8 cellular contexts compared by ENCODE assay signal in the genomic region with DNA sequence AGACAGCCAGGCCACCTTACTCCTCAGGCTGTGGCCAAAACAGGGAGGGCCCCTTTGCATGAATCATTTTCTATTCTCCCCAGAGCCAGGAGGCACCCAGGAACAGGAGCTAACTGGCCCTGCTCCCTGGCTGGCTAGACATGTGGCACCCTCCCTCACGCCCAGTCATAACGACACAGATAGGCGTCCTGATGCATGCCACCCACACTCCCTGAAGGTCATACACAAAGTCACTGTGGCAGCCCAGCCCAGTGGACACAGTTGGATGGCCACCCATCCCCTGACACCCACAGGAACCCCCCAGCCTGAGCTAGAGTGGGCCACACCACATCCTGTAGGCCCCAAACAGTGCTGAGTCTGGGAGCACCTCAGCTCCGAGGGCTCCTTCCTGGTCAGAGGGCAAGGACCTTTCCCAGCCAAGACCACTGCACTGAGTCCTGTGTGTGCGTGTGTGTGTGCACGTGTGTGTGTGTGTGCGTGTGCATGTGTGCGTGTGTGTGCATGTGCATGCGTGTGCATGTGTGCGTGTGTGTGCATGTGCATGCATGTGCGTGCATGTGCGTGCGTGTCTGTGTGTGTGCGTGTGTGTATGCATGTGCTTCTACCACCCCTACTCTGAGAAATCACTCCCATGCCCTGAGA. TPM values are rescaled to one million over a fixed set of nuclear protein-coding genes. Genes with fewer than 3 reads are reported as not detected.
DNase-seq lines count a peak whose midpoint lies in the region; ATAC-seq, FAIRE-seq and TF ChIP-seq lines count a peak whose summit lies in the region.

No MANE protein-coding gene starts in this region.

- 91% methylated on average over 14 of the region's 14 CpGs for WGBS in HepG2 (ENCODE audit: low lambda C conversion rate)

- no peak for FAIRE-seq in HepG2 (lab: Jason Lieb, UNC)

- H3K27ac ChIP-seq in Panc1 (ENCODE audit: low read length) (peak overlapping the region; percentile 57), HepG2 (ENCODE audit: extremely low read length, insufficient read depth, low read length) (no peak overlapping the region)

- TF ChIP-seq CTCF in GM12865 (IDR thresholded peaks at IDR 0.05; ENCODE audit: insufficient read depth, low read depth, low read length, missing control alignments) (no peak), Panc1 (IDR thresholded peaks at IDR 0.05) (no peak), HepG2 (CRISPR knock-in tag; IDR thresholded peaks at IDR 0.05) (no peak)

- ATAC-seq in GM21723 (IDR thresholded peaks at IDR 0.05; ENCODE audit: unreplicated experiment), result peak; percentile 60
- peak; percentile 73 for ATAC-seq in Panc1
- peak; percentile 10; the same call in 2 of the 3 replicates for ATAC-seq in HepG2

- no peaks in the 10 kb centered on the region for H3K27me3 ChIP-seq in Panc1 (ENCODE audit: control insufficient read depth, insufficient read depth, low read length)
- H3K27me3 ChIP-seq in HepG2 (ENCODE audit: control insufficient read depth in 1 of 2, insufficient read depth in 2 of 2, low read length in 2 of 2), result no peaks in the 10 kb centered on the region

- no peak overlapping the region for H2AFZ ChIP-seq in HepG2 (ENCODE audit: low read length)

- BruUV-seq in Panc1 (replicated peaks; lab: Mats Ljungman, UMichigan), result no TSS peak
- BruUV-seq in HepG2 (replicated peaks; lab: Mats Ljungman, UMichigan), result no TSS peak

- H3K4me1 ChIP-seq in Panc1 (ENCODE audit: control insufficient read depth, insufficient read depth, low read length) (peaks cover 24% of the 10 kb centered on the region), HepG2 (ENCODE audit: insufficient read depth, low read length) (peaks cover 7% of the 10 kb centered on the region; the same call in 1 of the 2 replicates)

- TF ChIP-seq EP300 in HepG2 (IDR thresholded peaks at IDR 0.05; ENCODE audit: low read depth in 2 of 2, low read length in 2 of 2) (no peak), HepG2 (CRISPR knock-in tag; IDR thresholded peaks at IDR 0.05; ENCODE audit: borderline replicate concordance) (no peak)

- CTCF ChIA-PET in Panc1 (lab: Charles Lee) (interaction anchor here (0.7 kb wide), 1 partner anchor 8 kb away, joined by 3 read pairs; no protein-coding TSS in a partner anchor), HepG2 (lab: Yijun Ruan, JAX; ENCODE audit: low intra/inter-chr PET ratio, low total read pairs) (no interaction called here)

- DNase-seq in GM12865 (ENCODE audit: low read depth) (peak; percentile 90), Panc1 (ENCODE audit: low read depth, low spot score) (no peak), HepG2 (ENCODE audit: low spot score) (no peak), NCI-H1436 treated with DMSO at 0.1 percent for 48 hours (lab: John Stamatoyannopoulos, UW) (no peak), HuH-7.5 (ENCODE audit: low spot score) (no peak), NAMALWA (ENCODE audit: low spot score) (no peak), amniotic stem cell (lab: John Stamatoyannopoulos, UW) (no peak)

- no peak overlapping the region for H3K4me2 ChIP-seq in HepG2 (ENCODE audit: low read depth, low read length)

- POLR2A ChIA-PET in Panc1 (lab: Charles Lee), result no interaction called here
- POLR2A ChIA-PET in HepG2 (lab: Yijun Ruan, JAX), result interaction anchor here (2.1 kb wide), 1 partner anchor 19 kb away, joined by 7 read pairs; no protein-coding TSS in a partner anchor

- H3K36me3 ChIP-seq in Panc1 (ENCODE audit: control insufficient read depth, insufficient read depth, low read length) (no peaks in the 10 kb centered on the region), HepG2 (replicated peaks in 1 of 2; ENCODE audit: control insufficient read depth in 1 of 2, insufficient read depth in 2 of 2, low read length in 2 of 2) (no peaks in the 10 kb centered on the region; a peak in 1 of 5 replicates)

- H3K4me3 ChIP-seq in GM12865 (ENCODE audit: low read depth, low read length) (no peak overlapping the region), Panc1 (ENCODE audit: low read depth in 2 of 2, low read length in 2 of 2) (no peak overlapping the region), HepG2 (replicated peaks in 1 of 3; ENCODE audit: insufficient read depth in 1 of 3, low read depth in 2 of 3, low read length in 3 of 3) (no peak overlapping the region)

- in situ Hi-C loops in Panc1 (cut with HindIII; ENCODE audit: low pct_unique_long_range_greater_than_20kb, low sequenced_read_pairs) (no loop called here), HepG2 (cut with HindIII; ENCODE audit: extremely low pct_ligation_motif_present, low pct_unique_long_range_greater_than_20kb) (loop anchor here (10.0 kb wide), 1 partner anchor 331 kb away; no protein-coding TSS in a partner anchor)

- no peak for TF ChIP-seq RAD21 in HepG2 (CRISPR knock-in tag; IDR thresholded peaks at IDR 0.05)

- H4K20me1 ChIP-seq in HepG2 (ENCODE audit: insufficient read depth, low read length), result no peaks in the 10 kb centered on the region; the same call in 1 of the 2 replicates

- H3K79me2 ChIP-seq in HepG2 (ENCODE audit: insufficient read depth, low read length), result no peaks in the 10 kb centered on the region

- TF ChIP-seq POLR2A in HepG2 (IDR thresholded peaks at IDR 0.05; ENCODE audit: insufficient read depth in 1 of 2, low read depth in 2 of 2, low read length in 2 of 2), result no peak

- no peak overlapping the region for H3K9ac ChIP-seq in HepG2 (ENCODE audit: insufficient read depth, low read depth, low read length)

- intact Hi-C loops in Panc1 (cut with micrococcal nuclease; ENCODE audit: unreplicated experiment) (no loop called here), HepG2 (cut with micrococcal nuclease; ENCODE audit: unreplicated experiment) (no loop called here)

- H3K9me3 ChIP-seq in Panc1 (ENCODE audit: control insufficient read depth, insufficient read depth, low read depth, low read length) (no peaks in the 10 kb centered on the region), HepG2 (ENCODE audit: low read length) (no peaks in the 10 kb centered on the region)

TF ChIP-seq in HepG2, 621 proteins besides CTCF, POLR2A, EP300 and RAD21 (continues in another document):
- TF ChIP-seq BORCS8-MEF2B (CRISPR knock-in tag; IDR thresholded peaks at IDR 0.05), result no peak
- TF ChIP-seq EHMT2 (IDR thresholded peaks at IDR 0.05; ENCODE audit: borderline replicate concordance, low read depth, low read length), result no peak
- TF ChIP-seq KLF16 (CRISPR knock-in tag; IDR thresholded peaks at IDR 0.05), result no peak
- no peak for TF ChIP-seq ZNF329 (CRISPR knock-in tag; IDR thresholded peaks at IDR 0.05; ENCODE audit: low read depth)

RNA-seq across cellular contexts. Expression of a gene that starts 21.6 kb away (rescaled TPM):
- total RNA-seq in Panc1 (2021; ENCODE audit: unreplicated experiment) (13.3 TPM), HepG2 (2016; rRNA removed; fragmentation: Illumina TruSeq; extraction: Trizol) (12.8 and 13.3 TPM in 2 replicates)
- polyA plus RNA-seq in Panc1 (2012; ENCODE audit: insufficient read length), result 14.9 TPM
- 7.3 and 10.0 TPM in 2 replicates for total RNA-seq in HepG2 (2016; cell fraction: cytosol; rRNA removed; fragmentation: Illumina TruSeq; extraction: Trizol; ENCODE audit: low read depth)
- total RNA-seq in HepG2 (2016; cell fraction: insoluble cytoplasmic fraction; rRNA removed; fragmentation: Illumina TruSeq; extraction: Trizol), result 10.9 and 15.1 TPM in 2 replicates
- total RNA-seq in HepG2 (2016; cell fraction: membrane; rRNA removed; fragmentation: Illumina TruSeq; extraction: Trizol), result 15.3 and 15.8 TPM in 2 replicates
- 9.0 and 11.5 TPM in 2 replicates for total RNA-seq in HepG2 (2016; cell fraction: nucleus; rRNA removed; fragmentation: Illumina TruSeq; extraction: Trizol)
- polyA plus RNA-seq in HepG2 (2011; rRNA removed), result 18.7 and 21.6 TPM in 2 replicates
- polyA plus RNA-seq in HepG2 (2011; cell fraction: cytosol; rRNA removed), result 7.6 and 16.3 TPM in 2 replicates
- polyA plus RNA-seq in HepG2 (2011; cell fraction: nucleus; rRNA removed), result 14.8 and 19.8 TPM in 2 replicates
- 4.8 and 7.7 TPM in 2 replicates for polyA plus RNA-seq in HepG2 (2012)
- polyA plus RNA-seq in HepG2 (2016; cell fraction: cytosol; fragmentation: Illumina TruSeq; extraction: Trizol; ENCODE audit: low read depth), result 8.4 and 9.0 TPM in 2 replicates
- 13.2 and 14.2 TPM in 2 replicates for polyA plus RNA-seq in HepG2 (2016; cell fraction: insoluble cytoplasmic fraction; fragmentation: Illumina TruSeq; extraction: Trizol; ENCODE audit: low read depth)
- 12.3 and 14.8 TPM in 2 replicates for polyA plus RNA-seq in HepG2 (2016; cell fraction: membrane; fragmentation: Illumina TruSeq; extraction: Trizol; ENCODE audit: low read depth)
- 26.4 and 27.9 TPM in 2 replicates for polyA plus RNA-seq in HepG2 (2016; cell fraction: nucleus; fragmentation: Illumina TruSeq; extraction: Trizol; ENCODE audit: insufficient read depth, low read depth)
- polyA minus RNA-seq in HepG2 (2011; rRNA and poly(A)+ RNA removed; ENCODE audit: low replicate concordance), result 22.8 and 39.7 TPM in 2 replicates
- 9.2 and 12.8 TPM in 2 replicates for polyA minus RNA-seq in HepG2 (2011; cell fraction: cytosol; rRNA and poly(A)+ RNA removed)
- polyA minus RNA-seq in HepG2 (2011; cell fraction: nucleus; rRNA and poly(A)+ RNA removed), result 9.1 and 10.8 TPM in 2 replicates

RNA-seq across cellular contexts. Expression of a gene that starts 33.4 kb away (rescaled TPM):
- total RNA-seq in Panc1 (2021; ENCODE audit: unreplicated experiment) (0.18 TPM), HepG2 (2016; rRNA removed; fragmentation: Illumina TruSeq; extraction: Trizol) (225 and 502 TPM in 2 replicates)
- 0.16 TPM for polyA plus RNA-seq in Panc1 (2012; ENCODE audit: insufficient read length)
- total RNA-seq in HepG2 (2016; cell fraction: cytosol; rRNA removed; fragmentation: Illumina TruSeq; extraction: Trizol; ENCODE audit: low read depth), result 33.5 and 35.5 TPM in 2 replicates
- 215 and 502 TPM in 2 replicates for total RNA-seq in HepG2 (2016; cell fraction: insoluble cytoplasmic fraction; rRNA removed; fragmentation: Illumina TruSeq; extraction: Trizol)
- 52.5 and 53.3 TPM in 2 replicates for total RNA-seq in HepG2 (2016; cell fraction: membrane; rRNA removed; fragmentation: Illumina TruSeq; extraction: Trizol)
- total RNA-seq in HepG2 (2016; cell fraction: nucleus; rRNA removed; fragmentation: Illumina TruSeq; extraction: Trizol), result 408 and 459 TPM in 2 replicates
- 397 and 426 TPM in 2 replicates for polyA plus RNA-seq in HepG2 (2011; rRNA removed)
- polyA plus RNA-seq in HepG2 (2011; cell fraction: cytosol; rRNA removed), result 243 and 350 TPM in 2 replicates
- polyA plus RNA-seq in HepG2 (2011; cell fraction: nucleus; rRNA removed), result 216 and 252 TPM in 2 replicates
- polyA plus RNA-seq in HepG2 (2012), result 62.0 and 149 TPM in 2 replicates
- 47.7 and 50.1 TPM in 2 replicates for polyA plus RNA-seq in HepG2 (2016; cell fraction: cytosol; fragmentation: Illumina TruSeq; extraction: Trizol; ENCODE audit: low read depth)
- polyA plus RNA-seq in HepG2 (2016; cell fraction: insoluble cytoplasmic fraction; fragmentation: Illumina TruSeq; extraction: Trizol; ENCODE audit: low read depth), result 245 and 256 TPM in 2 replicates
- 48.1 and 51.7 TPM in 2 replicates for polyA plus RNA-seq in HepG2 (2016; cell fraction: membrane; fragmentation: Illumina TruSeq; extraction: Trizol; ENCODE audit: low read depth)
- 704 and 739 TPM in 2 replicates for polyA plus RNA-seq in HepG2 (2016; cell fraction: nucleus; fragmentation: Illumina TruSeq; extraction: Trizol; ENCODE audit: insufficient read depth, low read depth)
- 0.21 and 469 TPM in 2 replicates for polyA minus RNA-seq in HepG2 (2011; rRNA and poly(A)+ RNA removed; ENCODE audit: low replicate concordance)
- 339 and 439 TPM in 2 replicates for polyA minus RNA-seq in HepG2 (2011; cell fraction: cytosol; rRNA and poly(A)+ RNA removed)
- 61.8 and 63.7 TPM in 2 replicates for polyA minus RNA-seq in HepG2 (2011; cell fraction: nucleus; rRNA and poly(A)+ RNA removed)

Comparison
In these comparisons a context has a peak if more than half of its experiments do, and no peak if none do; other contexts are left out.
1. ATAC-seq: peak in every context shown above with its lines; median percentile 73 in Panc1; 60 in GM21723; 10 in HepG2.
2. RNA of a gene that starts 33.4 kb away (total RNA-seq): 33.5 to 502 TPM in HepG2; 0.18 TPM in Panc1 (single experiment); every median in the first group is over 10 times any median in the second.